ENCODE assay signal across 25 cellular contexts in the genomic region with DNA sequence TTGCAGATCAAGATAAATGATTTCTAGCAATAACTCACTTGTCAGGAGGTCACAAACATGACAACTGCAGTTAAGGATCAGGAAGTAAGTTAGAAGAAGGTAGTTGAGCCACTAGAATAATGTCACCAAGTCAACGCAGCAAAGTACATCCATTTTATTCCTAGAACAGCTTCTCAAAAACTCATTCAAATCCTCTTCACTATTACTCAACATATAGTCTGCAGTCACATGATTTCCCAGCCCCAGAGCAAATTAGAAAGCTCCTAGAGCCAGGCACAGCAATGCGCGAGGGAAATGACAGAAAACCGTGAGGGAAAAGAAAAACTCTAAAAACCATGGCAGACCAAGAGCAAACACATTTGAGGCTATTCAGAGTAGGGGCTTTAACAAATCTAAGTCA.
"Had no signal": no experiment of that assay in that cellular context is flagged by ENCODE, and none has a peak within 500 bp of the region (broad histone marks: within the 10 kb centered on the region; RNA-seq: fewer than 3 reads in every experiment).

No MANE protein-coding gene starts in this region.

- H3K27me3 Mint-ChIP-seq: activated CD4-positive, alpha-beta T cell treated with anti-CD3 and anti-CD28 coated beads, Interleukin-2, amount 10 ng/mL, durations not matched to agents 24 days and 14 days; activated T-helper 17 cell treated with anti-CD3 and anti-CD28 coated beads, Interleukin-2, amount 50 U/mL, for 72 hours had no signal

- H3K4me3 Mint-ChIP-seq: activated CD4-positive, alpha-beta T cell treated with anti-CD3 and anti-CD28 coated beads, Interleukin-2, amount 10 ng/mL, durations not matched to agents 24 days and 14 days; activated T-cell treated with anti-CD3 and anti-CD28 coated beads, Interleukin-2, amount 50 U/mL, for 72 hours; activated T-helper 17 cell treated with anti-CD3 and anti-CD28 coated beads, Interleukin-2, amount 50 U/mL, for 72 hours; T-helper 2 cell treated with Interferon-gamma antibody and Interleukin-4, amounts not matched to agents 5 μg/mL and 100 μg/mL, for 36 hours had no signal

- H3K36me3 ChIP-seq: brain microvascular endothelial cell, SJCRH30 had no signal

- DNase-seq: activated CD4-positive, alpha-beta T cell treated with anti-CD3 and anti-CD28 coated beads, Interleukin-2, amount 10 ng/mL, durations not matched to agents 24 days and 14 days; activated CD4-positive, alpha-beta T cell treated with anti-CD3 and anti-CD28 coated beads, Interleukin-2, amount 50 U/mL, for 4 hours; activated effector memory CD4-positive, alpha-beta T cell treated with anti-CD3 and anti-CD28 coated beads, Interleukin-2, amount 50 U/mL, for 16 hours; activated naive CD4-positive, alpha-beta T cell; activated T-cell treated with anti-CD3 and anti-CD28 coated beads, Interleukin-2, amount 50 U/mL, for 1 hour; activated T-cell treated with anti-CD3 and anti-CD28 coated beads, Interleukin-2, amount 50 U/mL, for 72 hours; amniotic stem cell; aorta; brain microvascular endothelial cell; central memory CD4-positive, alpha-beta T cell; Karpas-422; KBM-7; NCI-H1048; NCI-H1105 treated with DMSO at 0.1 percent for 48 hours; NCI-H1436; NCI-H1694; NCI-H2029; NCI-H345; NCI-H524 treated with DMSO at 0.1 percent for 48 hours; SHP77; SJCRH30 had no signal

- H3K27ac Mint-ChIP-seq: activated CD4-positive, alpha-beta T cell treated with anti-CD3 and anti-CD28 coated beads, Interleukin-2, amount 10 ng/mL, durations not matched to agents 24 days and 14 days; activated T-cell treated with anti-CD3 and anti-CD28 coated beads, Interleukin-2, amount 50 U/mL, for 72 hours; activated T-helper 17 cell treated with anti-CD3 and anti-CD28 coated beads, Interleukin-2, amount 50 U/mL, for 72 hours; T-helper 2 cell treated with Interferon-gamma antibody and Interleukin-4, amounts not matched to agents 5 μg/mL and 100 μg/mL, for 36 hours had no signal

- H3K27me3 ChIP-seq: brain microvascular endothelial cell, SJCRH30 had no signal

- H3K4me1 ChIP-seq: SJCRH30 had no signal

- H3K27ac ChIP-seq: brain microvascular endothelial cell, SJCRH30, SK-N-MC had no signal

- H3K4me1 Mint-ChIP-seq: activated CD4-positive, alpha-beta T cell treated with anti-CD3 and anti-CD28 coated beads, Interleukin-2, amount 10 ng/mL, durations not matched to agents 24 days and 14 days had no signal

- H3K4me3 ChIP-seq: SJCRH30, SK-N-MC had no signal

- ATAC-seq: activated T-cell treated with anti-CD3 and anti-CD28 coated beads, Interleukin-2, amount 50 U/mL, for 72 hours; activated T-helper 17 cell treated with anti-CD3 and anti-CD28 coated beads, Interleukin-2, amount 50 U/mL, for 72 hours; Panc1 had no signal

- H3K9me3 ChIP-seq: SJCRH30 had no signal

- H3K9me3 Mint-ChIP-seq: activated CD4-positive, alpha-beta T cell treated with anti-CD3 and anti-CD28 coated beads, Interleukin-2, amount 10 ng/mL, durations not matched to agents 24 days and 14 days; T-helper 2 cell treated with Interferon-gamma antibody and Interleukin-4, amounts not matched to agents 5 μg/mL and 100 μg/mL, for 36 hours had no signal
